24 cellular contexts compared by ENCODE assay signal in the genomic region with DNA sequence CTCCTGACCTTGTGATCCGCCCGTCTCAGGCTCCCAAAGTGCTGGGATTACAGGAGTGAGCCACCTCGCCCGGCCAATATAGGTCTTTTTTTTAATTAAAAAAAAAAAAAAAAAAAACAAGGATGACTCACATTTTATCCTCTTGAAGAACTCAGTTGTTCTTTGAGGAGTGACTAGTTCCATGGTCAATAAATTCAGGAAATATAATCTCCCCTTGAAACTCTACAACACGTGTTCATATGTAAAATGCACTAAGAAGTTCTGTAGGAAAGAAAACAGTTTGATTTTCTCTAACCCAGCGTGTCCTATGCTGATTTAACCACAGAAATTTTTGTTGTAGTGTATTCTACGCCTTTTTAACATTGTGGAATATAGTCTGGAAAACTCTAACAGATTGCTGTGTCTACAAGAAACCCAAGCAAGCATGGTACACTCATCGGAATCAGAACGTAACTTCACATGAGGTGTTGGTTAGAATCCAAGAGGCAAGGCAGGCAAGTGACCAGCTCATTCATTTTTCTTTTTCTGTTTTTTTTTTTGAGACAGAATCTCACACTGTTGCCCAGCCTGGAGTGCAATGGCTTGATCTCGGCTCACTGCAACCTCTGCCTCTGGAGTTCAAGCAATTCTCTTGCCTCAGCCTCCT.
A peak's percentile ranks its signal among the peaks of the same experiment; 100 is the strongest.
DNase-seq lines count a peak whose midpoint lies in the region; ATAC-seq and TF ChIP-seq lines count a peak whose summit lies in the region.
"Had no signal": no experiment of that assay in that cellular context is flagged by ENCODE, and none has a peak within 500 bp of the region (broad histone marks: within the 10 kb centered on the region; RNA-seq: fewer than 3 reads in every experiment).

No MANE protein-coding gene starts in this region.

- H3K79me2 ChIP-seq in PC-3 (ENCODE audit: low read length): no peaks in the 10 kb centered on the region

- peak overlapping the region; percentile 47; the same call in 1 of the 2 replicates for H3K4me2 ChIP-seq in PC-3 (ENCODE audit: low read length)

- peak overlapping the region; percentile 65 for H3K27ac Mint-ChIP-seq in osteocyte (ENCODE audit: unreplicated experiment)
- H3K27ac Mint-ChIP-seq in T-helper 2 cell treated with Interferon-gamma antibody and Interleukin-4, amounts not matched to agents 5 μg/mL and 100 μg/mL, for 36 hours: no peak overlapping the region
- no peak overlapping the region for H3K27ac Mint-ChIP-seq in natural killer cell treated with Interleukin-12 subunit alpha and Interleukin-12 subunit beta and Interleukin-15 and Interleukin-18, amount 100 ng/mL, for 72 hours
- H3K27ac Mint-ChIP-seq: activated T-helper 1 cell treated with anti-CD3 and anti-CD28 coated beads, Interleukin-12 subunit alpha, Interleukin-12 subunit beta, Interleukin-2, Interleukin-4 antibody, amounts not matched to agents 30 ng/mL and 10 ng/mL and 1 ng/mL, durations not matched to agents 14 hours and 24 hours and 36 hours; T-helper 17 cell had no signal

- intact Hi-C loops in PC-3 (cut with micrococcal nuclease): no loop called here

- H3K4me1 ChIP-seq in PC-3 (ENCODE audit: insufficient read depth, low read length): peaks cover 6% of the 10 kb centered on the region

- no peaks in the 10 kb centered on the region for H3K9me3 ChIP-seq in PC-3 (ENCODE audit: low read length)
- H3K9me3 ChIP-seq: testis had no signal

- no peak overlapping the region for H3K4me3 ChIP-seq in PC-3 (ENCODE audit: low read length)
- H3K4me3 ChIP-seq: testis had no signal

- H3K27me3 Mint-ChIP-seq in osteocyte (ENCODE audit: unreplicated experiment): no peaks in the 10 kb centered on the region
- no peaks in the 10 kb centered on the region for H3K27me3 Mint-ChIP-seq in T-helper 2 cell treated with Interferon-gamma antibody and Interleukin-4, amounts not matched to agents 5 μg/mL and 100 μg/mL, for 36 hours (ENCODE audit: low read depth)
- no peaks in the 10 kb centered on the region for H3K27me3 Mint-ChIP-seq in natural killer cell treated with Interleukin-12 subunit alpha and Interleukin-12 subunit beta and Interleukin-15 and Interleukin-18, amount 100 ng/mL, for 72 hours
- H3K27me3 Mint-ChIP-seq: central memory CD8-positive, alpha-beta T cell; T-helper 17 cell had no signal

- DNase-seq in Daoy (ENCODE audit: low read depth) (peak; percentile 56), PC-3 (peak; percentile 70), dedifferentiated amniotic fluid mesenchymal stem cell (ENCODE audit: extremely low spot score) (peak; percentile 45), osteocyte (ENCODE audit: extremely low spot score, unreplicated experiment) (no peak), NCI-H2171 (lab: John Stamatoyannopoulos, UW) (no peak)
- DNase-seq in T-helper 2 cell treated with Interferon-gamma antibody and Interleukin-4, amounts not matched to agents 5 μg/mL and 100 μg/mL, for 36 hours (ENCODE audit: low spot score): no peak
- DNase-seq in natural killer cell treated with Interleukin-12 subunit alpha and Interleukin-12 subunit beta and Interleukin-15 and Interleukin-18, amount 100 ng/mL, for 72 hours (ENCODE audit: low spot score): no peak
- DNase-seq: AML-193; Karpas-422; NCI-H1436; NCI-H345; occipital lobe; Right ventricle myocardium superior; stimulated activated CD4-positive, alpha-beta T cell treated with anti-CD3 and anti-CD28 coated beads, Interleukin-2, amount 100 ng/mL, for 48 hours; stimulated activated CD8-positive, alpha-beta memory T cell treated with anti-CD3 and anti-CD28 coated beads, Interleukin-4, amount 100 ng/mL, for 48 hours; T-helper 17 cell; testis had no signal

- no peaks in the 10 kb centered on the region for H3K9me2 ChIP-seq in PC-3 (replicated peaks; ENCODE audit: low read length)

- no peaks in the 10 kb centered on the region for H4K20me1 ChIP-seq in PC-3 (ENCODE audit: low read length)

- BruUV-seq in PC-3 (replicated peaks; lab: Mats Ljungman, UMichigan): no TSS peak

- POLR2A ChIA-PET in PC-3 (lab: Charles Lee; ENCODE audit: unreplicated experiment): no interaction called here

- H3K36me3 ChIP-seq in PC-3 (ENCODE audit: low read depth, low read length): no peaks in the 10 kb centered on the region

- no peaks in the 10 kb centered on the region for H3K9me3 Mint-ChIP-seq in osteocyte (ENCODE audit: unreplicated experiment)
- H3K9me3 Mint-ChIP-seq in T-helper 2 cell treated with Interferon-gamma antibody and Interleukin-4, amounts not matched to agents 5 μg/mL and 100 μg/mL, for 36 hours: no peaks in the 10 kb centered on the region
- H3K9me3 Mint-ChIP-seq in natural killer cell treated with Interleukin-12 subunit alpha and Interleukin-12 subunit beta and Interleukin-15 and Interleukin-18, amount 100 ng/mL, for 72 hours: no peaks in the 10 kb centered on the region
- H3K9me3 Mint-ChIP-seq: activated T-helper 1 cell treated with anti-CD3 and anti-CD28 coated beads, Interleukin-12 subunit alpha, Interleukin-12 subunit beta, Interleukin-2, Interleukin-4 antibody, amounts not matched to agents 30 ng/mL and 10 ng/mL and 1 ng/mL, durations not matched to agents 14 hours and 24 hours and 36 hours; central memory CD8-positive, alpha-beta T cell had no signal

- ATAC-seq in PC-3 (peak; percentile 74), HG02623 (IDR thresholded peaks at IDR 0.05; ENCODE audit: unreplicated experiment) (no peak)
- ATAC-seq in natural killer cell treated with Interleukin-12 subunit alpha and Interleukin-12 subunit beta and Interleukin-15 and Interleukin-18, amount 100 ng/mL, for 72 hours: no peak
- ATAC-seq: activated CD4-positive, CD25-positive, alpha-beta regulatory T cell treated with anti-CD3 and anti-CD28 coated beads, Interleukin-2, amount 50 U/mL, for 24 hours; left lobe of liver; sciatic nerve; T-helper 17 cell had no signal

- peak overlapping the region; percentile 60 for H2AFZ ChIP-seq in PC-3 (ENCODE audit: low read length)

- H3K36me3 Mint-ChIP-seq in osteocyte (ENCODE audit: unreplicated experiment): no peaks in the 10 kb centered on the region
- no peaks in the 10 kb centered on the region for H3K36me3 Mint-ChIP-seq in T-helper 2 cell treated with Interferon-gamma antibody and Interleukin-4, amounts not matched to agents 5 μg/mL and 100 μg/mL, for 36 hours (ENCODE audit: low read depth)
- no peaks in the 10 kb centered on the region for H3K36me3 Mint-ChIP-seq in natural killer cell treated with Interleukin-12 subunit alpha and Interleukin-12 subunit beta and Interleukin-15 and Interleukin-18, amount 100 ng/mL, for 72 hours

- H3K4me3 Mint-ChIP-seq in osteocyte (ENCODE audit: unreplicated experiment): no peak overlapping the region
- no peak overlapping the region for H3K4me3 Mint-ChIP-seq in T-helper 2 cell treated with Interferon-gamma antibody and Interleukin-4, amounts not matched to agents 5 μg/mL and 100 μg/mL, for 36 hours
- H3K4me3 Mint-ChIP-seq in natural killer cell treated with Interleukin-12 subunit alpha and Interleukin-12 subunit beta and Interleukin-15 and Interleukin-18, amount 100 ng/mL, for 72 hours: no peak overlapping the region
- H3K4me3 Mint-ChIP-seq: activated T-helper 1 cell treated with anti-CD3 and anti-CD28 coated beads, Interleukin-12 subunit alpha, Interleukin-12 subunit beta, Interleukin-2, Interleukin-4 antibody, amounts not matched to agents 30 ng/mL and 10 ng/mL and 1 ng/mL, durations not matched to agents 14 hours and 24 hours and 36 hours; central memory CD8-positive, alpha-beta T cell; T-helper 17 cell had no signal

- H3K27me3 ChIP-seq in PC-3 (ENCODE audit: low read length): no peaks in the 10 kb centered on the region
- H3K27me3 ChIP-seq: testis had no signal

- no peak overlapping the region for H3K9ac ChIP-seq in PC-3 (ENCODE audit: low read length)

- H3K27ac ChIP-seq in PC-3 (ENCODE audit: low read length): peak overlapping the region; percentile 58
- H3K27ac ChIP-seq: HL-60, testis had no signal

- CTCF ChIA-PET in PC-3 (lab: Charles Lee): interaction anchor here (0.6 kb wide), 1 partner anchor 117 kb away, joined by 3 read pairs; no protein-coding TSS in a partner anchor

- no peak for TF ChIP-seq CTCF in PC-3 (conservative IDR thresholded peaks at IDR 0.05; ENCODE audit: low read depth, low read length)
- TF ChIP-seq CTCF in osteocyte (IDR thresholded peaks at IDR 0.05): no peak

- no peaks in the 10 kb centered on the region for H3F3A ChIP-seq in PC-3 (ENCODE audit: low read length, unreplicated experiment)

- H3K4me1 Mint-ChIP-seq in osteocyte (ENCODE audit: unreplicated experiment): peaks cover 14% of the 10 kb centered on the region
- H3K4me1 Mint-ChIP-seq in T-helper 2 cell treated with Interferon-gamma antibody and Interleukin-4, amounts not matched to agents 5 μg/mL and 100 μg/mL, for 36 hours (ENCODE audit: low read depth): peaks cover 5% of the 10 kb centered on the region
- no peaks in the 10 kb centered on the region for H3K4me1 Mint-ChIP-seq in natural killer cell treated with Interleukin-12 subunit alpha and Interleukin-12 subunit beta and Interleukin-15 and Interleukin-18, amount 100 ng/mL, for 72 hours (ENCODE audit: low read depth in 2 of 2)
- H3K4me1 Mint-ChIP-seq: central memory CD8-positive, alpha-beta T cell; T-helper 17 cell had no signal

Comparison
In these comparisons a context has a peak if more than half of its experiments do, and no peak if none do; other contexts are left out.
1. DNase-seq: peak in Daoy (single experiment), PC-3 (single experiment) and dedifferentiated amniotic fluid mesenchymal stem cell (single experiment); none in osteocyte (single experiment), T-helper 2 cell treated with Interferon-gamma antibody and Interleukin-4, amounts not matched to agents 5 μg/mL and 100 μg/mL, for 36 hours (single experiment), natural killer cell treated with Interleukin-12 subunit alpha and Interleukin-12 subunit beta and Interleukin-15 and Interleukin-18, amount 100 ng/mL, for 72 hours (single experiment) and NCI-H2171 (single experiment).